In genomic region chr11:65573391-65574146, GRCh38 we compare ENCODE assay signal across 8 cellular contexts. TPM values are rescaled to one million over a fixed set of nuclear protein-coding genes. Genes with fewer than 3 reads are reported as not detected.
DNase-seq lines count a peak whose midpoint lies in the region; ATAC-seq and TF ChIP-seq lines count a peak whose summit lies in the region.

No MANE protein-coding gene starts in this region.

- no peak for DNase-seq in CD14-positive monocyte (ENCODE audit: low spot score)
- no peak for DNase-seq in NT2/D1 (ENCODE audit: low read depth, low spot score)
- peak in 1 of 3 experiments; percentile 18 for DNase-seq in effector memory CD8-positive, alpha-beta T cell

- H3K36me3 Mint-ChIP-seq in CD14-positive monocyte = peaks cover 10 to 20% of the 10 kb centered on the region in 2 donors
- H3K36me3 Mint-ChIP-seq in effector memory CD8-positive, alpha-beta T cell (ENCODE audit: insufficient read depth) = peaks cover 85% of the 10 kb centered on the region

- H3K4me1 ChIP-seq in NT2/D1 (ENCODE audit: insufficient read depth, insufficient read length) (peaks cover 38% of the 10 kb centered on the region), neuron (ENCODE audit: insufficient read depth, low read length) (peaks cover 61% of the 10 kb centered on the region)

- H3K36me3 ChIP-seq in NT2/D1 (ENCODE audit: insufficient read depth, insufficient read length, low read length) (peaks cover 21% of the 10 kb centered on the region), neuron (ENCODE audit: insufficient read depth, low read length) (peaks cover 12% of the 10 kb centered on the region)

- peaks cover 60% of the 10 kb centered on the region for H3K4me1 Mint-ChIP-seq in CD14-positive monocyte
- peaks cover 66 to 73% of the 10 kb centered on the region in 2 donors for H3K4me1 Mint-ChIP-seq in effector memory CD8-positive, alpha-beta T cell (ENCODE audit: low read depth in 2 of 2)

- peak overlapping the region; percentile 77 to 86 for H3K4me3 Mint-ChIP-seq in CD14-positive monocyte
- H3K4me3 Mint-ChIP-seq in effector memory CD8-positive, alpha-beta T cell = peak overlapping the region; percentile 98 to 99

- H3K27me3 Mint-ChIP-seq in CD14-positive monocyte (ENCODE audit: low read depth in 3 of 3) = no peaks in the 10 kb centered on the region
- H3K27me3 Mint-ChIP-seq in effector memory CD8-positive, alpha-beta T cell = no peaks in the 10 kb centered on the region

- H3K4me3 ChIP-seq in NT2/D1 (ENCODE audit: insufficient read length, low read depth) (peak overlapping the region; percentile 76), neuron (ENCODE audit: low read length) (peak overlapping the region; percentile 73)

- no peak overlapping the region for H2AFZ ChIP-seq in neuron (ENCODE audit: low read depth, low read length)

- H3K9me3 ChIP-seq in NT2/D1 (ENCODE audit: insufficient read depth, low read length) (no peaks in the 10 kb centered on the region), neuron (ENCODE audit: low read length) (no peaks in the 10 kb centered on the region)

- H3K9me3 Mint-ChIP-seq in CD14-positive monocyte = peaks cover 0 to 2% (median 0%) of the 10 kb centered on the region in 7 donors
- H3K9me3 Mint-ChIP-seq in effector memory CD8-positive, alpha-beta T cell = no peaks in the 10 kb centered on the region

- intact Hi-C loops in CD14-positive monocyte (cut with micrococcal nuclease) = loop anchor here (2.0 to 10.0 kb wide), 2 partner anchors 33 to 549 kb away; partner anchors contain the start of gene SNX15 (in 1 of the 2)

- ATAC-seq in effector memory CD8-positive, alpha-beta T cell (replicated peaks) = no peak
- no peak for ATAC-seq in GM18858 (IDR thresholded peaks at IDR 0.05; ENCODE audit: unreplicated experiment)
- no peak for ATAC-seq in activated CD4-positive, CD25-positive, alpha-beta regulatory T cell treated with anti-CD3 and anti-CD28 coated beads, Interleukin-2, amount 50 U/mL, for 24 hours
- ATAC-seq in GM19023 (IDR thresholded peaks at IDR 0.05; ENCODE audit: unreplicated experiment) = no peak
- no peak for ATAC-seq in HG02642 (IDR thresholded peaks at IDR 0.05; ENCODE audit: poor library complexity, unreplicated experiment)

- no peak for TF ChIP-seq CTCF in CD14-positive monocyte (IDR thresholded peaks at IDR 0.05)

- H3K27me3 ChIP-seq in NT2/D1 (ENCODE audit: insufficient read depth, insufficient read length) = peaks cover 20% of the 10 kb centered on the region
- no peaks in the 10 kb centered on the region for H3K27me3 ChIP-seq in neuron (ENCODE audit: insufficient read depth, low read length)

- peak overlapping the region; percentile 80 to 93 (median 88) for H3K27ac Mint-ChIP-seq in CD14-positive monocyte
- H3K27ac Mint-ChIP-seq in effector memory CD8-positive, alpha-beta T cell = peak overlapping the region; percentile 91 to 98

- peak overlapping the region; percentile 99 for H3K9ac ChIP-seq in NT2/D1 (ENCODE audit: insufficient read length, low read depth)

RNA-seq across cellular contexts. Expression of gene FAM89B, which starts 1.2 kb away (rescaled TPM):
- polyA plus RNA-seq in CD14-positive monocyte = 100 to 1,000 TPM in 1 of 2 donors, 10 to 100 TPM in 1; 70.8 to 139 TPM

RNA-seq across cellular contexts. Expression of gene EHBP1L1, which starts 2.3 kb away (rescaled TPM):
- 10 to 100 TPM; 29.6 to 42.6 TPM for polyA plus RNA-seq in CD14-positive monocyte

RNA-seq across cellular contexts. Expression of gene ZNRD2, which starts 3.3 kb away (rescaled TPM):
- polyA plus RNA-seq in CD14-positive monocyte = 10 to 100 TPM; 48.5 to 56.2 TPM

RNA-seq across cellular contexts. Expression of gene LTBP3, which starts 15.4 kb away (rescaled TPM):
- polyA plus RNA-seq in CD14-positive monocyte = 1 to 10 TPM; 3.4 to 4.6 TPM

RNA-seq across cellular contexts. Expression of gene KCNK7, which starts 22.0 kb away (rescaled TPM):
- polyA plus RNA-seq in CD14-positive monocyte = not detected
